Comparison of ENCODE assay signal across 8 cellular contexts in genomic region chr11:111977141-111978027, GRCh38. TPM values are rescaled to one million over a fixed set of nuclear protein-coding genes. Genes with fewer than 3 reads are reported as not detected.
DNase-seq lines count a peak whose midpoint lies in the region; ATAC-seq and TF ChIP-seq lines count a peak whose summit lies in the region.

No MANE protein-coding gene starts in this region.

- no peak overlapping the region for H3K27ac Mint-ChIP-seq in activated naive CD8-positive, alpha-beta T cell treated with anti-CD3 and anti-CD28 coated beads for 36 hours

- H3K27me3 ChIP-seq in GM06990 (replicated peaks; ENCODE audit: control insufficient read depth, insufficient read depth, low read length): no peaks in the 10 kb centered on the region

- no peaks in the 10 kb centered on the region for H3K9me3 Mint-ChIP-seq in activated naive CD8-positive, alpha-beta T cell treated with anti-CD3 and anti-CD28 coated beads for 36 hours

- H3K36me3 ChIP-seq in GM06990 (ENCODE audit: control insufficient read depth, insufficient read depth, low read length): no peaks in the 10 kb centered on the region

- ATAC-seq in Right ventricle myocardium superior (ENCODE audit: poor library complexity): peak; percentile 84
- no peak for ATAC-seq in HG03025 (IDR thresholded peaks at IDR 0.05; ENCODE audit: low FRiP score, unreplicated experiment)

- DNase-seq in GM06990 (ENCODE audit: extremely low read depth, insufficient read length) (no peak), LNCaP clone FGC (ENCODE audit: low read depth) (no peak), Right ventricle myocardium superior (peak; percentile 83), nucleus accumbens (lab: John Stamatoyannopoulos, UW) (peak in 54 of 56 donors; percentile 20 to 88 (median 68)), COLO829 (ENCODE audit: low spot score) (no peak), OCI-M2 (lab: John Stamatoyannopoulos, UW; ENCODE audit: unreplicated experiment) (no peak)
- DNase-seq in activated naive CD8-positive, alpha-beta T cell treated with anti-CD3 and anti-CD28 coated beads for 36 hours: peak; percentile 29

- H3K36me3 Mint-ChIP-seq in activated naive CD8-positive, alpha-beta T cell treated with anti-CD3 and anti-CD28 coated beads for 36 hours: peaks cover 2% of the 10 kb centered on the region

- TF ChIP-seq CTCF in GM06990 (IDR thresholded peaks at IDR 0.05; ENCODE audit: insufficient read depth, low read length, poor library complexity, severe bottlenecking): no peak
- TF ChIP-seq CTCF in LNCaP clone FGC (IDR thresholded peaks at IDR 0.05; ENCODE audit: control insufficient read depth, extremely low read depth, insufficient read depth): no peak

- intact Hi-C loops in Right ventricle myocardium superior (cut with DNase I): loop anchor here (5.0 kb wide), 1 partner anchor 45 kb away; no protein-coding TSS in a partner anchor

- H3K4me1 Mint-ChIP-seq in activated naive CD8-positive, alpha-beta T cell treated with anti-CD3 and anti-CD28 coated beads for 36 hours: peaks cover 9% of the 10 kb centered on the region

- H3K4me3 Mint-ChIP-seq in activated naive CD8-positive, alpha-beta T cell treated with anti-CD3 and anti-CD28 coated beads for 36 hours: peak overlapping the region; percentile 60

- H3K27me3 Mint-ChIP-seq in activated naive CD8-positive, alpha-beta T cell treated with anti-CD3 and anti-CD28 coated beads for 36 hours: peaks cover 31% of the 10 kb centered on the region

- H3K4me3 ChIP-seq in GM06990 (replicated peaks; ENCODE audit: low read depth, low read length) (peak overlapping the region; percentile 50), LNCaP clone FGC (ENCODE audit: low read depth, low read length) (peak overlapping the region; percentile 33)

RNA-seq across cellular contexts. Expression of gene DIXDC1, which starts 40.2 kb away (rescaled TPM):
- total RNA-seq in activated naive CD8-positive, alpha-beta T cell treated with anti-CD3 and anti-CD28 coated beads for 36 hours: 1 to 10 TPM; 5.6 to 7.3 TPM
- 19.3 TPM for total RNA-seq in Right ventricle myocardium superior

RNA-seq across cellular contexts. Expression of gene DLAT, which starts 47.8 kb away (rescaled TPM):
- total RNA-seq in activated naive CD8-positive, alpha-beta T cell treated with anti-CD3 and anti-CD28 coated beads for 36 hours: 10 to 100 TPM; 71.7 to 76.2 TPM
- total RNA-seq in Right ventricle myocardium superior: 154 TPM

RNA-seq across cellular contexts. Expression of gene C11orf52, which starts 58.7 kb away (rescaled TPM):
- total RNA-seq in activated naive CD8-positive, alpha-beta T cell treated with anti-CD3 and anti-CD28 coated beads for 36 hours: not detected
- 1.7 TPM for total RNA-seq in Right ventricle myocardium superior

Comparison
In these comparisons a context has a peak if more than half of its experiments do, and no peak if none do; other contexts are left out.
1. DNase-seq: peak in activated naive CD8-positive, alpha-beta T cell treated with anti-CD3 and anti-CD28 coated beads for 36 hours (single experiment), Right ventricle myocardium superior (single experiment) and nucleus accumbens (54 of 56); none in GM06990 (single experiment), LNCaP clone FGC (single experiment), COLO829 (single experiment) and OCI-M2 (single experiment).